Comparison of ENCODE assay signal across 8 cellular contexts in the genomic region with DNA sequence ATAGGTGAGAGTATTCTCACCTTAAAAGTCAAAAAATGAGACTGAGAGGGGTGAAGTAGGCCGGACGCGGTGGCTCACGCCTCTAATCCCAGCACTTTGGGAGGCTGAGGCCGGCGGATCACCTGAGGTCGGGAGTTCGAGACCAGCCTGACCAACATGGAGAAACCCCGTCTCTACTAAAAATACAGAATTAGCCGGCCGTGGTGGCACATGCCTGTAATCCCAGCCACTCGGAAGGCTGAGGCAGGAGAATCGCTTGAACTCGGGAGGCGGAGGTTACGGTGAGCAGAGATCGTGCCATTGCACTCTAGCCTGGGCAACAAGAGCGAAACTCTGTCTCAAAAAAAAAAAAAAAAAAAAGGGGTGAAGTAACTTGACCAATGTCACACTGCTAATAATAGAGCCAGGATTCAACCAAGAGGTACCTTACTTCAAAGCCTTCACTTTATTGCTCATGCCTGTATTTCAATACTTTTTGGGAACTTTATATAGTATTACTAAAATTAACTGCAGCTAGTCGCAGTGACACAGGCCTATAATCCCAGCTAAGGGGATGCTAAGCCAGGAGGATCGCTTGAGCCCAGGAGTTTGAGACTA. TPM values are rescaled to one million over a fixed set of nuclear protein-coding genes. Genes with fewer than 3 reads are reported as not detected.
DNase-seq lines count a peak whose midpoint lies in the region; ATAC-seq and TF ChIP-seq lines count a peak whose summit lies in the region.
"Not testable (repeated sequence)": the region's sequence is repeated elsewhere in the genome, so short reads cannot be mapped to it uniquely, and the experiment has no call there.

No MANE protein-coding gene starts in this region.

- not testable (repeated sequence) for H3K27me3 Mint-ChIP-seq in activated T-cell treated with anti-CD3 and anti-CD28 coated beads, Interleukin-2, amount 50 U/mL, for 72 hours (ENCODE audit: low read depth); chondrocyte (ENCODE audit: low read depth)

- TF ChIP-seq POLR2A in sigmoid colon (IDR thresholded peaks at IDR 0.05); vagina (IDR thresholded peaks at IDR 0.05): not testable (repeated sequence)

- H3K27me3 ChIP-seq in cardiac muscle cell; mucosa of rectum (ENCODE audit: control insufficient read depth in 2 of 2, insufficient read depth in 2 of 2, low read length in 2 of 2); sigmoid colon; vagina: not testable (repeated sequence)

- not testable (repeated sequence) for TF ChIP-seq CTCF in GM12865 (IDR thresholded peaks at IDR 0.05; ENCODE audit: insufficient read depth, low read depth, low read length, missing control alignments); OCI-LY7 (conservative IDR thresholded peaks at IDR 0.05; ENCODE audit: low read length); chondrocyte (IDR thresholded peaks at IDR 0.05); cardiac muscle cell (IDR thresholded peaks at IDR 0.05; ENCODE audit: low read depth, low read length); sigmoid colon (IDR thresholded peaks at IDR 0.05); vagina (IDR thresholded peaks at IDR 0.05)

- peaks cover 64% of the 10 kb centered on the region for H3K4me1 Mint-ChIP-seq in activated T-cell treated with anti-CD3 and anti-CD28 coated beads, Interleukin-2, amount 50 U/mL, for 72 hours (ENCODE audit: low read depth)
- H3K4me1 Mint-ChIP-seq in chondrocyte (ENCODE audit: low read depth): peaks cover 75% of the 10 kb centered on the region

- peak overlapping the region; percentile 80 for H3K4me2 ChIP-seq in OCI-LY7 (ENCODE audit: low read length)

- H3K36me3 Mint-ChIP-seq in activated T-cell treated with anti-CD3 and anti-CD28 coated beads, Interleukin-2, amount 50 U/mL, for 72 hours (ENCODE audit: insufficient read depth in 2 of 2); chondrocyte (ENCODE audit: low read depth): not testable (repeated sequence)

- POLR2A ChIA-PET in OCI-LY7 (lab: Charles Lee): interaction anchor here (0.5 to 4.0 kb wide), 12 partner anchors 14 to 212 kb away, joined by 3 to 26 read pairs (median 5); partner anchors contain the start of genes G3BP2, RCHY1 and THAP6

- peak overlapping the region; percentile 92 for H3K4me3 ChIP-seq in GM12865 (ENCODE audit: low read depth, low read length)
- peak overlapping the region; percentile 84 for H3K4me3 ChIP-seq in OCI-LY7 (ENCODE audit: low read depth, low read length, poor library complexity, severe bottlenecking)
- H3K4me3 ChIP-seq in cardiac muscle cell: peak overlapping the region; percentile 95
- peak overlapping the region; percentile 97 to 100 for H3K4me3 ChIP-seq in mucosa of rectum (ENCODE audit: low read length in 2 of 2)
- peak overlapping the region in 3 of 4 donors; percentile 74 to 94 (median 89) for H3K4me3 ChIP-seq in sigmoid colon
- H3K4me3 ChIP-seq in vagina: peak overlapping the region; percentile 70 to 95

- H3K4me3 Mint-ChIP-seq in activated T-cell treated with anti-CD3 and anti-CD28 coated beads, Interleukin-2, amount 50 U/mL, for 72 hours: peak overlapping the region; percentile 78 to 99
- peak overlapping the region; percentile 99 for H3K4me3 Mint-ChIP-seq in chondrocyte (ENCODE audit: unreplicated experiment)

- H2AFZ ChIP-seq in OCI-LY7 (ENCODE audit: low read length): not testable (repeated sequence)

- not testable (repeated sequence) for BruUV-seq in OCI-LY7 (replicated peaks; lab: Mats Ljungman, UMichigan)

- CTCF ChIA-PET in OCI-LY7 (lab: Charles Lee; ENCODE audit: unreplicated experiment): not testable (repeated sequence)

- H4K20me1 ChIP-seq in OCI-LY7 (ENCODE audit: insufficient read depth, low read length): not testable (repeated sequence)

- not testable (repeated sequence) for TF ChIP-seq EP300 in sigmoid colon (IDR thresholded peaks at IDR 0.05)

- H3K9me2 ChIP-seq in OCI-LY7 (ENCODE audit: insufficient read depth, low read length): not testable (repeated sequence)

- peaks cover 59% of the 10 kb centered on the region for H3K79me2 ChIP-seq in OCI-LY7 (ENCODE audit: insufficient read depth, low read depth, low read length)

- not testable (repeated sequence) for H3K27ac Mint-ChIP-seq in activated T-cell treated with anti-CD3 and anti-CD28 coated beads, Interleukin-2, amount 50 U/mL, for 72 hours
- peak overlapping the region; percentile 100 for H3K27ac Mint-ChIP-seq in chondrocyte (ENCODE audit: unreplicated experiment)

- intact Hi-C loops in OCI-LY7 (cut with micrococcal nuclease; ENCODE audit: unreplicated experiment); sigmoid colon (cut with DNase I): not testable (repeated sequence)
- intact Hi-C loops in vagina (cut with DNase I): loop anchor here (2.0 kb wide), 1 partner anchor 53 kb away; the partner anchor contains the start of gene G3BP2

- not testable (repeated sequence) for H3K9me3 Mint-ChIP-seq in activated T-cell treated with anti-CD3 and anti-CD28 coated beads, Interleukin-2, amount 50 U/mL, for 72 hours; chondrocyte (ENCODE audit: low read depth)

- WGBS in sigmoid colon, 2 donors: 82 to 85% methylated on average over 20 of the region's 20 CpGs

- not testable (repeated sequence) for H3K36me3 ChIP-seq in OCI-LY7 (ENCODE audit: insufficient read depth, low read length); cardiac muscle cell; mucosa of rectum (ENCODE audit: control insufficient read depth in 2 of 2, insufficient read depth in 2 of 2, low read length in 2 of 2); sigmoid colon; vagina

- DNase-seq in GM12865 (ENCODE audit: low read depth); OCI-LY7 (ENCODE audit: low spot score); activated T-cell treated with anti-CD3 and anti-CD28 coated beads, Interleukin-2, amount 50 U/mL, for 72 hours; chondrocyte (ENCODE audit: low spot score); cardiac muscle cell (ENCODE audit: low read depth in 1 of 2, low spot score in 1 of 2); sigmoid colon; vagina (ENCODE audit: extremely low spot score in 2 of 2): not testable (repeated sequence)

- H3K27ac ChIP-seq in OCI-LY7 (ENCODE audit: low read depth, low read length, poor library complexity, severe bottlenecking); mucosa of rectum (ENCODE audit: low read depth in 2 of 2, low read length in 2 of 2); vagina: not testable (repeated sequence)
- H3K27ac ChIP-seq in cardiac muscle cell: peak overlapping the region; percentile 98
- peak overlapping the region; percentile 96 to 99 (median 98) for H3K27ac ChIP-seq in sigmoid colon

- H3K9ac ChIP-seq in mucosa of rectum (ENCODE audit: low read depth in 1 of 2, low read length in 2 of 2): not testable (repeated sequence)

- not testable (repeated sequence) for ATAC-seq in activated T-cell treated with anti-CD3 and anti-CD28 coated beads, Interleukin-2, amount 50 U/mL, for 72 hours (replicated peaks in 1 of 2)

- H3K4me1 ChIP-seq in OCI-LY7 (ENCODE audit: insufficient read depth, low read length, poor library complexity, severe bottlenecking): peaks cover 38% of the 10 kb centered on the region
- peaks cover 36% of the 10 kb centered on the region for H3K4me1 ChIP-seq in cardiac muscle cell (ENCODE audit: low read depth)
- H3K4me1 ChIP-seq in mucosa of rectum (ENCODE audit: control insufficient read depth in 2 of 2, insufficient read depth in 2 of 2, low read length in 2 of 2): peaks cover 14 to 17% of the 10 kb centered on the region in 2 donors
- H3K4me1 ChIP-seq in sigmoid colon: peaks cover 0 to 73% (median 58%) of the 10 kb centered on the region in 4 donors
- peaks cover 63% of the 10 kb centered on the region for H3K4me1 ChIP-seq in vagina

- not testable (repeated sequence) for H3K9me3 ChIP-seq in OCI-LY7 (ENCODE audit: low read length); cardiac muscle cell (ENCODE audit: low read depth); mucosa of rectum (ENCODE audit: control insufficient read depth in 2 of 2, low read length in 2 of 2); sigmoid colon; vagina

RNA-seq across cellular contexts. Expression of gene USO1, which starts 1.7 kb away (rescaled TPM):
- total RNA-seq in OCI-LY7 (2014; rRNA removed; shearing (Covaris generic)): 38.0 and 40.5 TPM in 2 replicates
- total RNA-seq in OCI-LY7 (2022) (54.6 and 57.3 TPM in 2 replicates), chondrocyte (85.0 to 98.4 TPM (median 86.4 TPM) in 3 replicates), cardiac muscle cell (45.1 and 47.9 TPM in 2 replicates), sigmoid colon (10 to 100 TPM; 66.5 to 99.4 (median 77.6) TPM), vagina (47.9 TPM)
- total RNA-seq in activated T-cell treated with anti-CD3 and anti-CD28 coated beads, Interleukin-2, amount 50 U/mL, for 72 hours: 10 to 100 TPM; 42.0 to 51.7 TPM
- polyA plus RNA-seq in cardiac muscle cell (46.6 and 50.5 TPM in 2 replicates), sigmoid colon (10 to 100 TPM; 21.0 to 30.6 (median 21.6) TPM)

RNA-seq across cellular contexts. Expression of gene G3BP2, which starts 52.8 kb away (rescaled TPM):
- 55.9 and 56.7 TPM in 2 replicates for total RNA-seq in OCI-LY7 (2014; rRNA removed; shearing (Covaris generic))
- total RNA-seq in OCI-LY7 (2022): 137 and 147 TPM in 2 replicates
- total RNA-seq in activated T-cell treated with anti-CD3 and anti-CD28 coated beads, Interleukin-2, amount 50 U/mL, for 72 hours: 100 to 1,000 TPM; 204 to 212 TPM
- 153 to 161 TPM (median 157 TPM) in 3 replicates for total RNA-seq in chondrocyte
- total RNA-seq in cardiac muscle cell: 203 and 210 TPM in 2 replicates
- polyA plus RNA-seq in cardiac muscle cell: 181 and 194 TPM in 2 replicates
- 100 to 1,000 TPM; 102 to 141 (median 119) TPM for total RNA-seq in sigmoid colon
- 10 to 100 TPM; 60.7 to 83.7 (median 61.7) TPM for polyA plus RNA-seq in sigmoid colon
- 53.5 TPM for total RNA-seq in vagina
